8 cellular contexts compared by ENCODE assay signal in the genomic region with DNA sequence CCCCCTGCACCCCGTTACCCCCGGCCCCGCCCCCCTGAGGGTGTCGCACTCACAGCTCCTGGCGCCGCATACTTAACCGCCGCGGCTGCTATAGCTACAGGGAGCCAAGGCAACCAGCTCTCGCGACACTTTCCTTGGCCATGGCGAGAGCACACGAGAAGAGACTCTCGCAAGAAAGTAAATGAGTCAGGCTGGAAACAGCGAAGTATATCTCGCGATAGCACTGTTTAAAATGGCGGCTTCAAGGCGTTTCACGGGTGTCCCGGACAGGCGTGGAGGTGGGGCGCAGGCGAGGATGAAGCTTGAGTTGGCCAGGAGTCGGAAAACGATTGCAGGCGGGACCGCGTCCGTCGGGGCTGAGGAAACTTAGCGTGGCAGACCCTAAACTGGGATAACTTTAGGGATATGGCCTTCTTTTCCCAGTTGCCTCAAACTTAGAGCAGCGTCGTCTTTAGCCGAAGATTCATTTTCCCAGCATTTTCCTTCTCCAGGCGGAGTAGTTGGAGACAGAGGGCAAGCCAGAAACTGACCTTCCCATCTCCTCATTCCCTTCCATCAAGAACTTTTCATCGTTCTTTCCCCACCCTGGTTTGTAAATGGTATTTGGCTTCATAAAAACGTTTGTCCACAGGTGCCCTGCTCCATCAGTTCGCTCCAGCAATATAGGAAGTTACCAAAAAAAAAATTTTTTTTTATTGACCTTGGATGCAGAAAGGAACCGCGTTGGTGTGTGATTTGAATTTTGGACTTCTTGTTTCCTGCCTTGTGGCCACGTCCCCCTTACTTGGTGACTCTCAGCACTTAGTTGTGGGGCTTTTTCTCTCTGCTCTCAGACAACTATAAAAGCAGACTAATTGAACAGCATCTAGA. TPM values are rescaled to one million over a fixed set of nuclear protein-coding genes. Genes with fewer than 3 reads are reported as not detected.
DNase-seq lines count a peak whose midpoint lies in the region; ATAC-seq and TF ChIP-seq lines count a peak whose summit lies in the region.

No MANE protein-coding gene starts in this region.

- H3K79me2 ChIP-seq in SU-DHL-6 (ENCODE audit: insufficient read depth, low read length): no peaks in the 10 kb centered on the region
- H3K79me2 ChIP-seq in trophoblast cell (ENCODE audit: control insufficient read depth, insufficient read depth, low read length, poor library complexity): peaks cover 7% of the 10 kb centered on the region

- H3K9me3 ChIP-seq in SU-DHL-6 (ENCODE audit: insufficient read depth, low read length) (no peaks in the 10 kb centered on the region), adipocyte (ENCODE audit: control insufficient read depth, low read length) (no peaks in the 10 kb centered on the region), heart left ventricle (no peaks in the 10 kb centered on the region), trophoblast cell (ENCODE audit: insufficient read depth, low read depth, low read length) (no peaks in the 10 kb centered on the region), transverse colon (no peaks in the 10 kb centered on the region)

- H4K12ac ChIP-seq in trophoblast cell (ENCODE audit: low read depth, low read length): peak overlapping the region; percentile 71

- H3K23ac ChIP-seq in trophoblast cell (ENCODE audit: low read length): no peak overlapping the region

- H3K27ac ChIP-seq in SU-DHL-6 (ENCODE audit: low read depth, low read length) (peak overlapping the region; percentile 23; the same call in 1 of the 2 replicates), heart left ventricle (peak overlapping the region; percentile 41 to 89 (median 82)), trophoblast cell (ENCODE audit: low read depth, low read length) (peak overlapping the region; percentile 30), transverse colon (peak overlapping the region; percentile 88 to 91 (median 90))

- H4K91ac ChIP-seq in trophoblast cell (ENCODE audit: low read depth, low read length): peak overlapping the region; percentile 86

- DNase-seq in NCI-H1417 (lab: John Stamatoyannopoulos, UW): peak; percentile 90 to 96 (median 93)
- DNase-seq in adipocyte (ENCODE audit: low read depth): peak; percentile 100
- DNase-seq in heart left ventricle: peak; percentile 92 to 95 (median 93)
- peak; percentile 96 to 100 for DNase-seq in trophoblast cell
- DNase-seq in transverse colon: peak; percentile 97

- peak in 1 of 2 donors; percentile 51 for TF ChIP-seq POLR2A in heart left ventricle (IDR thresholded peaks at IDR 0.05)
- TF ChIP-seq POLR2A in transverse colon (IDR thresholded peaks at IDR 0.05): peak; percentile 64

- no peaks in the 10 kb centered on the region for H3K9me2 ChIP-seq in SU-DHL-6 (replicated peaks; ENCODE audit: insufficient read depth, low read length)

- H3K9ac ChIP-seq in SU-DHL-6 (ENCODE audit: low read length) (peak overlapping the region; percentile 80), adipocyte (ENCODE audit: low read length) (peak overlapping the region; percentile 89), trophoblast cell (ENCODE audit: low read length) (peak overlapping the region; percentile 90)

- H3K27me3 ChIP-seq in SU-DHL-6 (ENCODE audit: low read length) (no peaks in the 10 kb centered on the region), adipocyte (replicated peaks; ENCODE audit: control insufficient read depth, insufficient read depth, low read length) (no peaks in the 10 kb centered on the region), heart left ventricle (no peaks in the 10 kb centered on the region), trophoblast cell (ENCODE audit: insufficient read depth, low read length) (no peaks in the 10 kb centered on the region), transverse colon (no peaks in the 10 kb centered on the region)

- H3K18ac ChIP-seq in trophoblast cell (ENCODE audit: low read length): peak overlapping the region; percentile 76

- intact Hi-C loops in heart left ventricle (cut with DNase I) (loop anchor here in 8 of 10 donors (5.0 to 10.0 kb wide), 6 partner anchors 34 to 99 kb away; partner anchors contain the start of gene USP54 (in 2 of the 8)), transverse colon (cut with DNase I; ENCODE audit: low total_unique reads) (no loop called here)

- H2BK5ac ChIP-seq in trophoblast cell (ENCODE audit: low read depth, low read length, poor library complexity): peak overlapping the region; percentile 39

- no peak overlapping the region for H2AK5ac ChIP-seq in trophoblast cell (ENCODE audit: low read length)

- H3K4me2 ChIP-seq in SU-DHL-6 (ENCODE audit: low read depth, low read length, poor library complexity, severe bottlenecking): peak overlapping the region; percentile 95
- H3K4me2 ChIP-seq in trophoblast cell (ENCODE audit: low read length): peak overlapping the region; percentile 89

- no peak for TF ChIP-seq EP300 in transverse colon (IDR thresholded peaks at IDR 0.05; ENCODE audit: low read depth)

- H3K4me3 ChIP-seq in GM12875 (ENCODE audit: low read depth, low read length) (peak overlapping the region; percentile 94), SU-DHL-6 (ENCODE audit: insufficient read depth, low read length, poor library complexity, severe bottlenecking) (peak overlapping the region; percentile 76), adipocyte (ENCODE audit: low read length) (peak overlapping the region; percentile 97), heart left ventricle (peak overlapping the region; percentile 62 to 99 (median 84)), trophoblast cell (ENCODE audit: low read depth, low read length) (peak overlapping the region; percentile 94), transverse colon (peak overlapping the region; percentile 65 to 95 (median 72))

- in situ Hi-C loops in transverse colon (cut with MboI; ENCODE audit: low pct_ligation_motif_present in 1 of 4, low pct_unique_long_range_greater_than_20kb in 1 of 4, low sequenced_read_pairs in 3 of 4): loop anchor here in 1 of 4 donors (25.0 kb wide), 1 partner anchor 364 kb away; the partner anchor contains the start of gene MRPS16

- H2BK12ac ChIP-seq in trophoblast cell (ENCODE audit: low read length): no peak overlapping the region

- H2BK120ac ChIP-seq in trophoblast cell (ENCODE audit: insufficient read depth, low read length, poor library complexity): peak overlapping the region; percentile 65

- 2 to 5% (median 3%) methylated on average over 36 to 42 of the region's 42 CpGs for WGBS in heart left ventricle, 4 donors
- no CpG with 5 or more reads among the region's 42 CpGs for WGBS in trophoblast cell (ENCODE audit: extremely low coverage, insufficient coverage, insufficient read length)
- 1 to 5% methylated on average over 4 to 42 of the region's 42 CpGs for WGBS in transverse colon (ENCODE audit: low coverage in 1 of 2), 2 donors

- H3K4me1 ChIP-seq in adipocyte (ENCODE audit: control insufficient read depth, insufficient read depth, low read length) (peaks cover 11% of the 10 kb centered on the region), heart left ventricle (peaks cover 0 to 18% (median 9%) of the 10 kb centered on the region in 12 donors), trophoblast cell (ENCODE audit: control insufficient read depth in 1 of 2, insufficient read depth in 2 of 2, low read length in 2 of 2) (peaks cover 0 to 3% of the 10 kb centered on the region in 2 experiments), transverse colon (peaks cover 0 to 46% (median 16%) of the 10 kb centered on the region in 4 donors)

- no peaks in the 10 kb centered on the region for H3K36me3 ChIP-seq in SU-DHL-6 (ENCODE audit: low read length)
- no peaks in the 10 kb centered on the region for H3K36me3 ChIP-seq in adipocyte (ENCODE audit: control insufficient read depth, insufficient read depth, low read length, severe bottlenecking)
- H3K36me3 ChIP-seq in heart left ventricle: no peaks in the 10 kb centered on the region
- no peaks in the 10 kb centered on the region for H3K36me3 ChIP-seq in trophoblast cell (ENCODE audit: control insufficient read depth in 1 of 2, insufficient read depth in 2 of 2, low read length in 2 of 2)
- H3K36me3 ChIP-seq in transverse colon: no peaks in the 10 kb centered on the region

- H4K20me1 ChIP-seq in SU-DHL-6 (ENCODE audit: low read depth, low read length): no peaks in the 10 kb centered on the region

- H2AFZ ChIP-seq in SU-DHL-6 (ENCODE audit: low read depth, low read length, severe bottlenecking) (peak overlapping the region; percentile 91), trophoblast cell (ENCODE audit: insufficient read depth, low read length, poor library complexity) (peak overlapping the region; percentile 69)

- peaks cover 11% of the 10 kb centered on the region for H3K79me1 ChIP-seq in trophoblast cell (ENCODE audit: low read length)

- H3F3A ChIP-seq in SU-DHL-6 (ENCODE audit: insufficient read depth): peaks cover 4% of the 10 kb centered on the region; the same call in 1 of the 2 replicates

- ATAC-seq in HG02763 (IDR thresholded peaks at IDR 0.05; ENCODE audit: unreplicated experiment): peak; percentile 94
- ATAC-seq in heart left ventricle: peak; percentile 96 to 99 (median 98)

- H4K8ac ChIP-seq in trophoblast cell (ENCODE audit: low read depth, low read length): peak overlapping the region; percentile 88

- H3K14ac ChIP-seq in trophoblast cell (ENCODE audit: low read length): peak overlapping the region; percentile 74

- TF ChIP-seq CTCF in GM12875 (IDR thresholded peaks at IDR 0.05; ENCODE audit: borderline replicate concordance, insufficient read depth, low read depth, low read length) (no peak), SU-DHL-6 (IDR thresholded peaks at IDR 0.05; ENCODE audit: insufficient read depth, low read length, poor library complexity, severe bottlenecking) (no peak), heart left ventricle (IDR thresholded peaks at IDR 0.05) (no peak), transverse colon (IDR thresholded peaks at IDR 0.05) (no peak)

- H3K4ac ChIP-seq in trophoblast cell (ENCODE audit: low read depth, low read length): peak overlapping the region; percentile 33

RNA-seq across cellular contexts. Expression of gene MYOZ1, which starts 15.2 kb away (rescaled TPM):
- total RNA-seq in heart left ventricle (1 to 10 TPM in 3 of 9 donors, under 1 TPM in 5, not detected in 1; 0.23 to 2.5 (median 0.74) TPM), transverse colon (1 to 10 TPM in 1 of 4 donors, not detected in 3; 1.1 TPM)
- polyA plus RNA-seq in heart left ventricle: under 1 TPM; 0.28 to 0.76 TPM
- 16.9 and 17.4 TPM in 2 replicates for polyA plus RNA-seq in trophoblast cell (2013)

RNA-seq across cellular contexts. Expression of gene SYNPO2L, which starts 29.7 kb away (rescaled TPM):
- 100 to 1,000 TPM; 129 to 649 (median 387) TPM for total RNA-seq in heart left ventricle
- 100 to 1,000 TPM in 1 of 2 donors, 10 to 100 TPM in 1; 77.8 to 246 TPM for polyA plus RNA-seq in heart left ventricle
- polyA plus RNA-seq in trophoblast cell (2013): 0.03 TPM in 2 replicates
- 1 to 10 TPM in 1 of 4 donors, under 1 TPM in 1, not detected in 2; 0.14 to 4.5 TPM for total RNA-seq in transverse colon

RNA-seq across cellular contexts. Expression of gene USP54, which starts 35.0 kb away (rescaled TPM):
- total RNA-seq in heart left ventricle (10 to 100 TPM; 14.1 to 37.3 (median 20.1) TPM), transverse colon (100 to 1,000 TPM; 109 to 168 (median 114) TPM)
- 10 to 100 TPM in 1 of 2 donors, 1 to 10 TPM in 1; 9.1 to 10.4 TPM for polyA plus RNA-seq in heart left ventricle
- 7.0 and 7.8 TPM in 2 replicates for polyA plus RNA-seq in trophoblast cell (2013)

Comparison
In these comparisons a context has a peak if more than half of its experiments do, and no peak if none do; other contexts are left out.
1. Peak in every context shown above with its lines: DNase-seq, ATAC-seq, H3K4me3 ChIP-seq and H3K27ac ChIP-seq.
2. H3K27ac ChIP-seq: peak in every context shown above with its lines; median percentile 90 in transverse colon; 82 in heart left ventricle; 30 in trophoblast cell; 23 in SU-DHL-6.
3. RNA of gene SYNPO2L, which starts 29.7 kb away (total RNA-seq): 129 to 649 TPM in heart left ventricle; 0.14 to 4.5 TPM in transverse colon; every median in the first group is over 10 times any median in the second.